ENCODE assay signal across 22 cellular contexts in genomic region chr13:33328691-33329090, GRCh38. TPM values are rescaled to one million over a fixed set of nuclear protein-coding genes. Genes with fewer than 3 reads are reported as not detected.
A peak's percentile ranks its signal among the peaks of the same experiment; 100 is the strongest.
DNase-seq lines count a peak whose midpoint lies in the region; ATAC-seq and TF ChIP-seq lines count a peak whose summit lies in the region.
"Had no signal": no experiment of that assay in that cellular context is flagged by ENCODE, and none has a peak within 500 bp of the region (broad histone marks: within the 10 kb centered on the region; RNA-seq: fewer than 3 reads in every experiment).

No MANE protein-coding gene starts in this region.

- CTCF ChIA-PET in IMR-90 (lab: Yijun Ruan, JAX) = no interaction called here
- CTCF ChIA-PET in activated naive CD4-positive, alpha-beta T cell treated with anti-CD3 and anti-CD28 coated beads for 36 hours (lab: Charles Lee) = no interaction called here

- no peak for TF ChIP-seq POLR2A in IMR-90 (IDR thresholded peaks at IDR 0.05; ENCODE audit: low read depth, low read length)

- H3K36me3 ChIP-seq in IMR-90 (ENCODE audit: control insufficient read depth, insufficient read depth, low read length) (peaks cover 2% of the 10 kb centered on the region; the same call in 1 of the 2 replicates), lung (ENCODE audit: control insufficient read depth in 2 of 2, insufficient read depth in 2 of 2, low read length in 2 of 2) (no peaks in the 10 kb centered on the region)

- H2AK5ac ChIP-seq in IMR-90 (ENCODE audit: low read depth, low read length) = no peak overlapping the region

- H2BK20ac ChIP-seq in IMR-90 (ENCODE audit: low read depth, low read length) = 0 out of 2 replicates have a peak overlapping the region, but pooled peaks have one; percentile 43

- no peak overlapping the region for H2BK15ac ChIP-seq in IMR-90 (ENCODE audit: low read depth, low read length)

- peak overlapping the region; percentile 4; the same call in 1 of the 2 replicates for H3K4ac ChIP-seq in IMR-90 (ENCODE audit: low read depth, low read length)

- 0 out of 2 replicates have a peak overlapping the region, but pooled peaks have one; percentile 48 for H4K91ac ChIP-seq in IMR-90 (ENCODE audit: insufficient read depth, low read depth, low read length)

- H3K9me3 ChIP-seq in IMR-90 (ENCODE audit: control insufficient read depth, insufficient read depth, low read length) (no peaks in the 10 kb centered on the region), lung (ENCODE audit: control insufficient read depth in 2 of 2, insufficient read depth in 1 of 2, low read length in 1 of 2) (no peaks in the 10 kb centered on the region)
- H3K9me3 ChIP-seq: MG63 had no signal

- 0 out of 2 replicates have a peak overlapping the region, but pooled peaks have one; percentile 21 for H3K27ac ChIP-seq in IMR-90 (ENCODE audit: insufficient read depth, low read length)
- peak overlapping the region in 1 of 2 donors; percentile 21 for H3K27ac ChIP-seq in lung (ENCODE audit: low read depth in 1 of 2, low read length in 1 of 2)
- H3K27ac ChIP-seq: hepatocyte had no signal

- H2BK120ac ChIP-seq in IMR-90 (ENCODE audit: low read depth, low read length) = 0 out of 2 replicates have a peak overlapping the region, but pooled peaks have one; percentile 16

- H3K79me1 ChIP-seq in IMR-90 (ENCODE audit: low read depth in 1 of 2, low read length in 2 of 2) = peaks cover 14 to 47% of the 10 kb centered on the region in 2 experiments

- WGBS in IMR-90 (ENCODE audit: extremely low coverage in 2 of 2, insufficient read length in 1 of 2), 2 experiments = no CpG with 5 or more reads among the region's 1 CpG
- WGBS in lung, 2 donors = 75 to 96% methylated on average over 1 of the region's 1 CpG

- dilution Hi-C loops in IMR-90 (cut with HindIII; ENCODE audit: low sequenced_read_pairs, unreplicated experiment) = no loop called here

- in situ Hi-C loops in IMR-90 (cut with MboI; ENCODE audit: low sequenced_read_pairs) = no loop called here

- H4K5ac ChIP-seq in IMR-90 (ENCODE audit: low read depth, low read length) = peak overlapping the region; percentile 82; the same call in 1 of the 2 replicates

- no peak for TF ChIP-seq RAD21 in IMR-90 (IDR thresholded peaks at IDR 0.05; ENCODE audit: low read length)

- TF ChIP-seq CTCF in AG10803 (conservative IDR thresholded peaks at IDR 0.05; ENCODE audit: low read length) = no peak
- TF ChIP-seq CTCF in IMR-90 (conservative IDR thresholded peaks at IDR 0.05; ENCODE audit: low read depth, low read length) = no peak
- no peak for TF ChIP-seq CTCF in brain (conservative IDR thresholded peaks at IDR 0.05)
- no peak for TF ChIP-seq CTCF in lung (IDR thresholded peaks at IDR 0.05; ENCODE audit: control extremely low read depth, extremely low read depth)

- DNase-seq in AG10803 (ENCODE audit: low read depth) = peak; percentile 27
- DNase-seq in IMR-90 = no peak
- DNase-seq in lung (ENCODE audit: low spot score) = peak; percentile 32
- DNase-seq in stimulated activated naive CD4-positive, alpha-beta T cell (lab: John Stamatoyannopoulos, UW) = no peak
- no peak for DNase-seq in activated naive CD4-positive, alpha-beta T cell treated with anti-CD3 and anti-CD28 coated beads for 36 hours
- no peak for DNase-seq in NCI-H2227 treated with DMSO at 0.1 percent for 48 hours (lab: John Stamatoyannopoulos, UW)
- DNase-seq in left colon = no peak
- DNase-seq: ACHN; activated CD4-positive, alpha-beta T cell treated with anti-CD3 and anti-CD28 coated beads, Interleukin-2, amount 50 U/mL, for 48 hours; activated naive CD4-positive, alpha-beta T cell; anterior cingulate cortex; CD4-positive, CD25-positive, alpha-beta regulatory T cell; DMS53; H7; MG63; natural killer cell; NCI-H187; NCI-H510A treated with DMSO at 0.1 percent for 48 hours; posterior cingulate gyrus; T-helper 1 cell had no signal

- H3K27me3 Mint-ChIP-seq in brain = no peaks in the 10 kb centered on the region
- H3K27me3 Mint-ChIP-seq in activated naive CD4-positive, alpha-beta T cell treated with anti-CD3 and anti-CD28 coated beads for 36 hours (ENCODE audit: low read depth) = peaks cover 5% of the 10 kb centered on the region

- H3K4me1 Mint-ChIP-seq in brain = peaks cover 60% of the 10 kb centered on the region
- H3K4me1 Mint-ChIP-seq in activated naive CD4-positive, alpha-beta T cell treated with anti-CD3 and anti-CD28 coated beads for 36 hours (ENCODE audit: low read depth) = no peaks in the 10 kb centered on the region
- H3K4me1 Mint-ChIP-seq: CD4-positive, CD25-positive, alpha-beta regulatory T cell; natural killer cell had no signal

- H3K56ac ChIP-seq in IMR-90 (ENCODE audit: extremely low read depth, insufficient read depth, low read length) = no peak overlapping the region

- H3K23ac ChIP-seq in IMR-90 (ENCODE audit: low read depth, low read length) = peak overlapping the region; percentile 51; the same call in 1 of the 2 replicates

- H3K4me3 Mint-ChIP-seq in brain = no peak overlapping the region
- no peak overlapping the region for H3K4me3 Mint-ChIP-seq in activated naive CD4-positive, alpha-beta T cell treated with anti-CD3 and anti-CD28 coated beads for 36 hours
- H3K4me3 Mint-ChIP-seq: CD4-positive, CD25-positive, alpha-beta regulatory T cell; natural killer cell had no signal

- peak overlapping the region; percentile 68 for H3K14ac ChIP-seq in IMR-90 (replicated peaks; ENCODE audit: low read depth, low read length)

- intact Hi-C loops in IMR-90 (cut with micrococcal nuclease) (loop anchor here (10.0 kb wide), 1 partner anchor 396 kb away; no protein-coding TSS in a partner anchor), left colon (cut with DNase I, micrococcal nuclease) (no loop called here)
- intact Hi-C loops in activated naive CD4-positive, alpha-beta T cell treated with anti-CD3 and anti-CD28 coated beads for 36 hours (cut with micrococcal nuclease) = no loop called here

- H3K4me1 ChIP-seq in IMR-90 (ENCODE audit: control insufficient read depth, insufficient read depth, low read length) (peaks cover 11% of the 10 kb centered on the region; the same call in 1 of the 2 replicates), lung (ENCODE audit: control insufficient read depth in 2 of 2, insufficient read depth in 2 of 2, low read length in 2 of 2) (peaks cover 0 to 2% of the 10 kb centered on the region in 2 donors)

- H3K27me3 ChIP-seq in IMR-90 (ENCODE audit: control insufficient read depth, insufficient read depth, low read length) (no peaks in the 10 kb centered on the region), lung (ENCODE audit: control insufficient read depth, insufficient read depth) (no peaks in the 10 kb centered on the region)
- H3K27me3 ChIP-seq: hepatocyte, MG63 had no signal

- H3K36me3 Mint-ChIP-seq in brain = no peaks in the 10 kb centered on the region
- H3K36me3 Mint-ChIP-seq in activated naive CD4-positive, alpha-beta T cell treated with anti-CD3 and anti-CD28 coated beads for 36 hours (ENCODE audit: low read depth) = no peaks in the 10 kb centered on the region
- H3K36me3 Mint-ChIP-seq: CD4-positive, CD25-positive, alpha-beta regulatory T cell; natural killer cell had no signal

- ATAC-seq in IMR-90 (ENCODE audit: low read depth) (no peak), lung (ENCODE audit: insufficient read depth, low FRiP score) (no peak), left colon (no peak)
- ATAC-seq: natural killer cell had no signal

- H4K8ac ChIP-seq in IMR-90 (ENCODE audit: low read depth in 2 of 2, low read length in 2 of 2) = peak overlapping the region in 1 of 2 experiments; percentile 53; a peak in 2 of 4 replicates

- no peak overlapping the region for H2AFZ ChIP-seq in IMR-90 (replicated peaks; ENCODE audit: low read length, poor library complexity)
- H2AFZ ChIP-seq: hepatocyte had no signal

- H3K27ac Mint-ChIP-seq in brain = peak overlapping the region in 3 of 5 experiments; percentile 8 to 65 (median 22)
- no peak overlapping the region for H3K27ac Mint-ChIP-seq in activated naive CD4-positive, alpha-beta T cell treated with anti-CD3 and anti-CD28 coated beads for 36 hours
- H3K27ac Mint-ChIP-seq: CD4-positive, CD25-positive, alpha-beta regulatory T cell; natural killer cell had no signal

- peaks cover 0 to 2% (median 0%) of the 10 kb centered on the region in 5 experiments for H3K9me3 Mint-ChIP-seq in brain
- no peaks in the 10 kb centered on the region for H3K9me3 Mint-ChIP-seq in activated naive CD4-positive, alpha-beta T cell treated with anti-CD3 and anti-CD28 coated beads for 36 hours
- H3K9me3 Mint-ChIP-seq: CD4-positive, CD25-positive, alpha-beta regulatory T cell had no signal

- peak overlapping the region; percentile 89 for H2BK5ac ChIP-seq in IMR-90 (ENCODE audit: low read depth, low read length, poor library complexity, severe bottlenecking)

- H3K18ac ChIP-seq in IMR-90 (ENCODE audit: low read depth, low read length) = peak overlapping the region; percentile 48; the same call in 1 of the 2 replicates

- POLR2A ChIA-PET in IMR-90 (lab: Charles Lee; ENCODE audit: unreplicated experiment) = no interaction called here

- no peak overlapping the region for H2AK9ac ChIP-seq in IMR-90 (replicated peaks; ENCODE audit: low read depth, low read length, poor library complexity)

- peaks cover 9% of the 10 kb centered on the region; the same call in 1 of the 2 replicates for H3K9me1 ChIP-seq in IMR-90 (ENCODE audit: insufficient read depth, low read length)

- H4K20me1 ChIP-seq in IMR-90 (ENCODE audit: insufficient read depth, low read length) = no peaks in the 10 kb centered on the region

- peak overlapping the region; percentile 32; the same call in 1 of the 2 replicates for H3K9ac ChIP-seq in IMR-90 (ENCODE audit: low read depth, low read length)

- no TSS peak for BruUV-seq in IMR-90 (replicated peaks; lab: Mats Ljungman, UMichigan)

- no peak overlapping the region for H3K4me3 ChIP-seq in AG10803 (ENCODE audit: low read length)
- no peak overlapping the region for H3K4me3 ChIP-seq in IMR-90 (ENCODE audit: insufficient read depth, low read depth, low read length)
- H3K4me3 ChIP-seq in lung = no peak overlapping the region
- H3K4me3 ChIP-seq: hepatocyte, MG63 had no signal

- no peak overlapping the region for H3K4me2 ChIP-seq in IMR-90 (ENCODE audit: low read depth, low read length)
- H3K4me2 ChIP-seq: hepatocyte had no signal

TF ChIP-seq in IMR-90, 13 proteins besides CTCF, POLR2A, EP300 and RAD21 (continues in another document):
- TF ChIP-seq MAFK (IDR thresholded peaks at IDR 0.05; ENCODE audit: low read depth, low read length) = no peak
- no peak for TF ChIP-seq RFX5 (IDR thresholded peaks at IDR 0.05; ENCODE audit: low read depth, low read length)
- TF ChIP-seq MAZ (IDR thresholded peaks at IDR 0.05; ENCODE audit: borderline replicate concordance, low read depth, low read length) = no peak
- no peak for TF ChIP-seq RCOR1 (IDR thresholded peaks at IDR 0.05; ENCODE audit: insufficient replicate concordance, low read length)
- no peak for TF ChIP-seq CEBPB (IDR thresholded peaks at IDR 0.05; ENCODE audit: low read depth, low read length)

RNA-seq across cellular contexts. Expression of gene STARD13, which starts 43.1 kb away (rescaled TPM):
- total RNA-seq in IMR-90 (2012; rRNA removed) = 46.6 and 46.9 TPM in 2 replicates
- 23.6 and 27.0 TPM in 2 replicates for polyA plus RNA-seq in IMR-90 (2012; rRNA removed)
- polyA plus RNA-seq in IMR-90 (2012; cell fraction: cytosol; rRNA removed) = 11.8 and 14.7 TPM in 2 replicates
- polyA plus RNA-seq in IMR-90 (2012; cell fraction: nucleus; rRNA removed; ENCODE audit: low replicate concordance) = 43.0 and 67.3 TPM in 2 replicates
- polyA plus RNA-seq in brain (ENCODE audit: insufficient read depth, low read depth, low replicate concordance) = 3.2 TPM
- 10 to 100 TPM; 49.5 to 91.6 TPM for total RNA-seq in lung
- polyA plus RNA-seq in lung = 1 to 10 TPM; 7.9 to 9.8 TPM
- under 1 TPM; 0.30 to 0.31 TPM for total RNA-seq in activated naive CD4-positive, alpha-beta T cell treated with anti-CD3 and anti-CD28 coated beads for 36 hours
- total RNA-seq in left colon = 10 to 100 TPM; 28.7 to 32.9 TPM
- total RNA-seq: CD4-positive, CD25-positive, alpha-beta regulatory T cell; natural killer cell had no signal
- polyA plus RNA-seq: CD4-positive, CD25-positive, alpha-beta regulatory T cell had no signal

Comparison
In these comparisons a context has a peak if more than half of its experiments do, and no peak if none do; other contexts are left out.
1. DNase-seq: peak in AG10803 (single experiment) and lung (single experiment); none in IMR-90 (single experiment), stimulated activated naive CD4-positive, alpha-beta T cell (0 of 6), activated naive CD4-positive, alpha-beta T cell treated with anti-CD3 and anti-CD28 coated beads for 36 hours (single experiment), NCI-H2227 treated with DMSO at 0.1 percent for 48 hours (single experiment) and left colon (0 of 2).
2. RNA of gene STARD13, which starts 43.1 kb away (total RNA-seq): 49.5 to 91.6 TPM in lung, 46.6 to 46.9 TPM in IMR-90 and 28.7 to 32.9 TPM in left colon; 0.30 to 0.31 TPM in activated naive CD4-positive, alpha-beta T cell treated with anti-CD3 and anti-CD28 coated beads for 36 hours; every median in the first group is over 10 times any median in the second.